13 cellular contexts compared by ENCODE assay signal in the genomic region with DNA sequence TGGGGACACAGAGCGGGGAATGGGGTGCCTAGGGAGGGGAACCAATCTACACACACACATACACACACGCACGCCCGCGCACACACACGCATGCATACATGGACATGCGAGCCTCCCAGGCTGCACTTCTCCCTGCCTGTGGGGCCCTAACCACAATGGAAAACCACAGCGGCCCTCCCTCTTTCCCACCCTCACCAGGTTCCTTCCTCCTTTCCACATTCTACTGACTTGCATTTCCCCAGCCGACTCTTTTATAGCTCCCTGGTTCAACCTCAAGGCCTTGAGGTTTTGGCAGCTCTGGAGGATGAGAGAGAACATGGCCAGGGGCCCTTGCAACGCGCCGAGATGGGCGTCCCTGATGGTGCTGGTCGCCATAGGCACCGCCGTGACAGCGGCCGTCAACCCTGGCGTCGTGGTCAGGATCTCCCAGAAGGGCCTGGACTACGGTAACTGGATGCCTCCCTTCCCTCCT. TPM values are rescaled to one million over a fixed set of nuclear protein-coding genes. Genes with fewer than 3 reads are reported as not detected.
DNase-seq lines count a peak whose midpoint lies in the region; ATAC-seq, FAIRE-seq and TF ChIP-seq lines count a peak whose summit lies in the region.
"Had no signal": no experiment of that assay in that cellular context is flagged by ENCODE, and none has a peak within 500 bp of the region (broad histone marks: within the 10 kb centered on the region; RNA-seq: fewer than 3 reads in every experiment).

TSS of gene BPI (plus strand) at position 249 of the 472 bp plus-strand sequence. CDS start at position 317, 68 bp downstream.

- peak; percentile 31 to 51 for ATAC-seq in natural killer cell treated with Interleukin-12 subunit alpha and Interleukin-12 subunit beta and Interleukin-15 and Interleukin-18, amount 100 ng/mL, for 72 hours
- ATAC-seq in GM18867 (IDR thresholded peaks at IDR 0.05; ENCODE audit: unreplicated experiment) (no peak), HG03175 (IDR thresholded peaks at IDR 0.05; ENCODE audit: unreplicated experiment) (no peak)

- H3K4me3 ChIP-seq in astrocyte (ENCODE audit: insufficient read depth, low read depth, low read length) = no peak within 1 kb of the TSS
- H3K4me3 ChIP-seq: cardiac muscle cell had no signal

- H3K4me1 ChIP-seq in astrocyte (ENCODE audit: insufficient read depth, low read length) = peaks cover 12% of the 10 kb centered on the region

- no peak within 1 kb of the TSS for H3K4me2 ChIP-seq in astrocyte (ENCODE audit: low read length)

- peaks cover 3% of the 10 kb centered on the region for H3K9me3 Mint-ChIP-seq in astrocyte (ENCODE audit: unreplicated experiment)
- no peaks in the 10 kb centered on the region for H3K9me3 Mint-ChIP-seq in natural killer cell treated with Interleukin-12 subunit alpha and Interleukin-12 subunit beta and Interleukin-15 and Interleukin-18, amount 100 ng/mL, for 72 hours
- H3K9me3 Mint-ChIP-seq: memory B cell had no signal

- H3K36me3 Mint-ChIP-seq in astrocyte (ENCODE audit: low read depth, unreplicated experiment) = no peaks in the 10 kb centered on the region
- H3K36me3 Mint-ChIP-seq in natural killer cell treated with Interleukin-12 subunit alpha and Interleukin-12 subunit beta and Interleukin-15 and Interleukin-18, amount 100 ng/mL, for 72 hours = no peaks in the 10 kb centered on the region
- H3K36me3 Mint-ChIP-seq: memory B cell had no signal

- H3K9me3 ChIP-seq in astrocyte (ENCODE audit: insufficient read depth, low read depth, low read length) = no peaks in the 10 kb centered on the region

- peaks cover 27% of the 10 kb centered on the region for H3K27me3 Mint-ChIP-seq in astrocyte (ENCODE audit: low read depth, unreplicated experiment)
- peaks cover 44 to 49% of the 10 kb centered on the region in 2 donors for H3K27me3 Mint-ChIP-seq in natural killer cell treated with Interleukin-12 subunit alpha and Interleukin-12 subunit beta and Interleukin-15 and Interleukin-18, amount 100 ng/mL, for 72 hours

- H3K27ac ChIP-seq in astrocyte (ENCODE audit: low read depth, low read length) = no peak within 1 kb of the TSS
- H3K27ac ChIP-seq: cardiac muscle cell had no signal

- H3K79me2 ChIP-seq in astrocyte (ENCODE audit: insufficient read depth, low read length) = no peaks in the 10 kb centered on the region

- no peak within 1 kb of the TSS for H3K4me3 Mint-ChIP-seq in astrocyte (ENCODE audit: unreplicated experiment)
- no peak within 1 kb of the TSS for H3K4me3 Mint-ChIP-seq in natural killer cell treated with Interleukin-12 subunit alpha and Interleukin-12 subunit beta and Interleukin-15 and Interleukin-18, amount 100 ng/mL, for 72 hours
- H3K4me3 Mint-ChIP-seq: memory B cell had no signal

- peaks cover 8% of the 10 kb centered on the region for H3K27me3 ChIP-seq in astrocyte (ENCODE audit: insufficient read depth, low read length)
- H3K27me3 ChIP-seq: cardiac muscle cell had no signal

- no peaks in the 10 kb centered on the region for H3K36me3 ChIP-seq in astrocyte (ENCODE audit: insufficient read depth, low read length)
- H3K36me3 ChIP-seq: cardiac muscle cell had no signal

- DNase-seq in CMK (ENCODE audit: low read depth) (peak; percentile 18), MV-4-11 (lab: John Stamatoyannopoulos, UW) (peak; percentile 98), astrocyte (ENCODE audit: low read depth) (peak; percentile 44), COR-L47 (lab: John Stamatoyannopoulos, UW) (no peak), HCEC 1CT (no peak)
- DNase-seq in natural killer cell treated with Interleukin-12 subunit alpha and Interleukin-12 subunit beta and Interleukin-15 and Interleukin-18, amount 100 ng/mL, for 72 hours (ENCODE audit: low spot score) = no peak
- DNase-seq: foreskin fibroblast; NCI-H1417 treated with DMSO at 0.1 percent for 48 hours; stimulated activated naive CD4-positive, alpha-beta T cell had no signal

- no peak within 1 kb of the TSS for H3K9ac ChIP-seq in astrocyte (ENCODE audit: low read length)

- TF ChIP-seq CTCF in astrocyte (IDR thresholded peaks at IDR 0.05; ENCODE audit: insufficient read depth, low read depth, low read length) = no peak

- no peaks in the 10 kb centered on the region for H4K20me1 ChIP-seq in astrocyte (ENCODE audit: insufficient read depth, low read length)

- peaks cover 25% of the 10 kb centered on the region for H3K4me1 Mint-ChIP-seq in astrocyte (ENCODE audit: low read depth, unreplicated experiment)
- H3K4me1 Mint-ChIP-seq in natural killer cell treated with Interleukin-12 subunit alpha and Interleukin-12 subunit beta and Interleukin-15 and Interleukin-18, amount 100 ng/mL, for 72 hours (ENCODE audit: low read depth in 2 of 2) = peaks cover 20 to 21% of the 10 kb centered on the region in 2 donors

- no peak within 1 kb of the TSS for H3K27ac Mint-ChIP-seq in astrocyte (ENCODE audit: unreplicated experiment)
- H3K27ac Mint-ChIP-seq in natural killer cell treated with Interleukin-12 subunit alpha and Interleukin-12 subunit beta and Interleukin-15 and Interleukin-18, amount 100 ng/mL, for 72 hours = no peak within 1 kb of the TSS
- H3K27ac Mint-ChIP-seq: memory B cell had no signal

- H2AFZ ChIP-seq in astrocyte (ENCODE audit: low read depth, low read length) = no peak within 1 kb of the TSS

- no peak for FAIRE-seq in astrocyte (lab: Jason Lieb, UNC)

RNA-seq across cellular contexts. Expression of gene BPI, which starts in this region (rescaled TPM):
- total RNA-seq in astrocyte = not detected in 2 replicates
- not detected for total RNA-seq in natural killer cell treated with Interleukin-12 subunit alpha and Interleukin-12 subunit beta and Interleukin-15 and Interleukin-18, amount 100 ng/mL, for 72 hours
- total RNA-seq: cardiac muscle cell had no signal

Comparison
In these comparisons a context has a peak if more than half of its experiments do, and no peak if none do; other contexts are left out.
1. Peak in DNase-seq in astrocyte; RNA of the gene not detected or under 1 TPM.
2. Peak in ATAC-seq in natural killer cell treated with Interleukin-12 subunit alpha and Interleukin-12 subunit beta and Interleukin-15 and Interleukin-18, amount 100 ng/mL, for 72 hours; RNA of the gene not detected or under 1 TPM.
3. DNase-seq: peak in CMK (single experiment) and MV-4-11 (single experiment); none in natural killer cell treated with Interleukin-12 subunit alpha and Interleukin-12 subunit beta and Interleukin-15 and Interleukin-18, amount 100 ng/mL, for 72 hours (single experiment), COR-L47 (single experiment) and HCEC 1CT (single experiment).